ENCODE assay signal across 8 cellular contexts in genomic region chr15:66293419-66294156, GRCh38. TPM values are rescaled to one million over a fixed set of nuclear protein-coding genes. Genes with fewer than 3 reads are reported as not detected.
DNase-seq lines count a peak whose midpoint lies in the region; ATAC-seq, FAIRE-seq and TF ChIP-seq lines count a peak whose summit lies in the region.

Gene DIS3L, plus strand, starts transcription at chr15:66293568. Its CDS starts 29 bp downstream, at chr15:66293597.

- H3K27ac Mint-ChIP-seq in activated B cell treated with CpG ODN at 0.5 μM for 24 hours: peak within 1 kb of the TSS; percentile 89

- peak; percentile 77; the same call in 1 of the 2 replicates for TF ChIP-seq POLR2A in GM12892 (IDR thresholded peaks at IDR 0.05; ENCODE audit: low read depth, low read length)

- no peaks in the 10 kb centered on the region for H3K27me3 Mint-ChIP-seq in activated B cell treated with CpG ODN at 0.5 μM for 24 hours

- peak; percentile 88 for FAIRE-seq in GM12892 (lab: Jason Lieb, UNC)

- CTCF ChIA-PET in activated B cell treated with CpG ODN at 0.5 μM for 24 hours (lab: Charles Lee): interaction anchor here (0.9 to 4.8 kb wide), 3 partner anchors 8 to 205 kb away, joined by 3 to 17 read pairs (median 3); partner anchors contain the start of gene SNAPC5

- peak within 1 kb of the TSS; percentile 82 for H3K4me3 Mint-ChIP-seq in activated B cell treated with CpG ODN at 0.5 μM for 24 hours

- intact Hi-C loops in activated B cell treated with CpG ODN at 0.5 μM for 24 hours (cut with micrococcal nuclease): loop anchor here (1.0 to 10.0 kb wide), 7 partner anchors 63 to 989 kb away; partner anchors contain the start of genes RAB11A, RNU5B-1, RPL4 and SNAPC5

- H3K36me3 ChIP-seq in kidney epithelial cell (ENCODE audit: control insufficient read depth, insufficient read depth, low read length): no peaks in the 10 kb centered on the region

- peaks cover 10% of the 10 kb centered on the region for H3K36me3 Mint-ChIP-seq in activated B cell treated with CpG ODN at 0.5 μM for 24 hours (ENCODE audit: low read depth)

- no peaks in the 10 kb centered on the region for H3K27me3 ChIP-seq in kidney epithelial cell (ENCODE audit: control insufficient read depth, insufficient read depth, low read length)

- H3K4me1 Mint-ChIP-seq in activated B cell treated with CpG ODN at 0.5 μM for 24 hours: peaks cover 28% of the 10 kb centered on the region

- H3K9me3 Mint-ChIP-seq in activated B cell treated with CpG ODN at 0.5 μM for 24 hours: no peaks in the 10 kb centered on the region

- peak within 1 kb of the TSS; percentile 53 for H3K4me3 ChIP-seq in HFF-Myc (replicated peaks; ENCODE audit: low read depth, low read length)
- peak within 1 kb of the TSS; percentile 44 for H3K4me3 ChIP-seq in kidney epithelial cell (ENCODE audit: low read depth, low read length)

- peak; percentile 72 for DNase-seq in GM12892 (ENCODE audit: insufficient read length)
- no peak for DNase-seq in HFF-Myc (ENCODE audit: extremely low read depth, low read depth)
- DNase-seq in NCI-H1048 (lab: John Stamatoyannopoulos, UW): peak; percentile 26
- DNase-seq in activated B cell treated with CpG ODN at 0.5 μM for 24 hours: peak; percentile 74
- DNase-seq in central memory CD4-positive, alpha-beta T cell: peak; percentile 65
- DNase-seq in kidney epithelial cell (ENCODE audit: low read depth): no peak
- DNase-seq in stimulated activated CD4-positive, alpha-beta T cell treated with anti-CD3 and anti-CD28 coated beads, Interleukin-1b, Interleukin-23, amount 100 ng/mL, for 1 hour (ENCODE audit: low read depth in 2 of 2): peak; percentile 17 to 35
- DNase-seq in NCI-H1436 (lab: John Stamatoyannopoulos, UW): no peak

- TF ChIP-seq CTCF in HFF-Myc (IDR thresholded peaks at IDR 0.05; ENCODE audit: low read depth, low read length, missing control alignments) (no peak), activated B cell treated with CpG ODN at 0.5 μM for 24 hours (IDR thresholded peaks at IDR 0.05) (no peak), kidney epithelial cell (IDR thresholded peaks at IDR 0.05; ENCODE audit: insufficient read depth, low read length, poor library complexity, severe bottlenecking) (no peak)

- POLR2A ChIA-PET in activated B cell treated with CpG ODN at 0.5 μM for 24 hours (lab: Charles Lee): interaction anchor here (1.0 to 2.1 kb wide), 10 partner anchors 61 to 1108 kb away, joined by 3 to 11 read pairs (median 4); partner anchors contain the start of genes CLPX, RAB11A, RNU5B-1 and RPL4

- peak; percentile 82 for ATAC-seq in activated B cell treated with CpG ODN at 0.5 μM for 24 hours (ENCODE audit: low read depth)

RNA-seq across cellular contexts. Expression of gene DIS3L, which starts in this region (rescaled TPM):
- polyA plus RNA-seq in GM12892 (2012; ENCODE audit: missing spikeins): 11.3 TPM
- total RNA-seq in activated B cell treated with CpG ODN at 0.5 μM for 24 hours: 23.8 and 27.2 TPM in 2 replicates
- 7.7 and 12.4 TPM in 2 replicates for total RNA-seq in kidney epithelial cell

Comparison
In these comparisons a context has a peak if more than half of its experiments do, and no peak if none do; other contexts are left out.
1. DNase-seq: peak in GM12892 (single experiment), NCI-H1048 (single experiment), activated B cell treated with CpG ODN at 0.5 μM for 24 hours (single experiment), central memory CD4-positive, alpha-beta T cell (single experiment) and stimulated activated CD4-positive, alpha-beta T cell treated with anti-CD3 and anti-CD28 coated beads, Interleukin-1b, Interleukin-23, amount 100 ng/mL, for 1 hour (2 of 2); none in HFF-Myc (single experiment), kidney epithelial cell (single experiment) and NCI-H1436 (single experiment).